Comparison of ENCODE assay signal across 8 cellular contexts in the genomic region with DNA sequence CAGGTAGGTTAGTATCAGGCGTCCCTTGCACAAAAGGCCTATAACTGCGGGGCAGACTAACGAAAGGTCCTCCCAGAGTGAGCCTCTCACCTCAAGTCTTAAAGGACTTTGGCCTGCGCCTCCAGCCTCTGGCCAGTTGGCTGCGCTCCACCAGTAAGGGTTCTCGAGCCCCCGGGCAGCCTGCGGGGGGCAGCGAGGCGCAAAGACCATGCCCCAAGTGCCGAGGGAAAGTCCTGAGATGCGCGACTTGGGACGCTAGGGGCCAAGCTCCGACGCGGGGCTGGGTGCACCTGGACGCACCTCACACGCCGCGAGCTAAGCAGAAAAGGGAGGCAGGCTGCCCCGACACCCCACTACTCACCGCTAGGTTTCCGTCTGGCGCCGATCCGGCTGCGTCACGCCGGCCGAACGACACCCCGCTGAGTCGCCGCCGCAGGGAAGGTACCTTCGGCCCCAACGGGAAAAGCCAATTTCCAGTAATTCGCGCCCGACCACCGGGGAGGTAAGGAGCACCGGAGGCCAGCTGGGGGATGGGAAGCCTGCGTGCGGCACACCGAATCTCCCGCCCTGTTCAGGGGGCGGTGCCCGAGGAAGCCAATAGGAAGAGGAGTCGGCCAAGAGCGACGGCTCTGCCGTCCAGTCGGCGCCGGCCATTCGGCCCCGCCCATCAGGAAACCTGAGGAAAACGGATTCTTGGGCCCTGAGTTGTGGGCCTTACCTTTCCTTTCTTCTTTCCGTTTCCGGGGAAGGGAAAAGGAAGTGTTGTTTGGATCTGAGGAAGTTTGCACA. TPM values are rescaled to one million over a fixed set of nuclear protein-coding genes. Genes with fewer than 3 reads are reported as not detected.
DNase-seq lines count a peak whose midpoint lies in the region; ATAC-seq and TF ChIP-seq lines count a peak whose summit lies in the region.

A gene (minus strand): TSS at position 532 of the 789 bp plus-strand sequence. CDS start 5,537 bp downstream, outside the sequence.

- POLR2A ChIA-PET in BJ (lab: Charles Lee) = no interaction called here

- TF ChIP-seq CTCF in BJ (IDR thresholded peaks at IDR 0.05; ENCODE audit: insufficient read depth, low read depth, low read length) (peak; percentile 64), choroid plexus epithelial cell (conservative IDR thresholded peaks at IDR 0.05; ENCODE audit: low read depth, low read length) (peak; percentile 62), kidney epithelial cell (IDR thresholded peaks at IDR 0.05; ENCODE audit: insufficient read depth, low read length, poor library complexity, severe bottlenecking) (peak; percentile 72)

- H3K4me3 ChIP-seq in BJ (ENCODE audit: low read depth, low read length) = peak within 1 kb of the TSS; percentile 79
- peak within 1 kb of the TSS; percentile 93 for H3K4me3 ChIP-seq in choroid plexus epithelial cell (ENCODE audit: low read depth, low read length)
- H3K4me3 ChIP-seq in kidney epithelial cell (ENCODE audit: low read depth, low read length) = peak within 1 kb of the TSS; percentile 90

- H3K27me3 ChIP-seq in BJ (ENCODE audit: control insufficient read depth, insufficient read depth, low read length) = no peaks in the 10 kb centered on the region
- no peaks in the 10 kb centered on the region for H3K27me3 ChIP-seq in kidney epithelial cell (ENCODE audit: control insufficient read depth, insufficient read depth, low read length)

- CTCF ChIA-PET in BJ (lab: Yijun Ruan, JAX) = interaction anchor here (0.6 to 2.3 kb wide), 16 partner anchors 8 to 214 kb away, joined by 3 to 10 read pairs (median 4); no protein-coding TSS in a partner anchor

- DNase-seq in BJ (ENCODE audit: low read depth) (peak; percentile 59), GM19238 (ENCODE audit: insufficient read length, low spot score) (peak; percentile 81), NCI-H510A treated with DMSO at 0.1 percent for 48 hours (lab: John Stamatoyannopoulos, UW) (peak; percentile 92), choroid plexus epithelial cell (ENCODE audit: low read depth) (peak; percentile 96), kidney epithelial cell (ENCODE audit: low read depth) (peak; percentile 74)
- DNase-seq in activated CD4-positive, alpha-beta T cell treated with anti-CD3 and anti-CD28 coated beads for 24 hours (ENCODE audit: low read depth in 2 of 2) = peak; percentile 87 to 92
- DNase-seq in stimulated activated CD4-positive, alpha-beta T cell treated with anti-CD3 and anti-CD28 coated beads, Interleukin-15, amount 100 ng/mL, for 48 hours (ENCODE audit: low read depth in 2 of 2) = peak; percentile 85 to 88

- peak; percentile 89 for ATAC-seq in HG03442 (IDR thresholded peaks at IDR 0.05; ENCODE audit: unreplicated experiment)

- H3K36me3 ChIP-seq in BJ (ENCODE audit: control insufficient read depth, insufficient read depth, low read length) (peaks cover 1% of the 10 kb centered on the region; the same call in 1 of the 2 replicates), kidney epithelial cell (ENCODE audit: control insufficient read depth, insufficient read depth, low read length) (no peaks in the 10 kb centered on the region)

RNA-seq across cellular contexts. Expression of the gene that starts here (rescaled TPM):
- polyA plus RNA-seq in BJ (2011; rRNA removed) = 1.9 and 3.7 TPM in 2 replicates
- 2.3 and 4.6 TPM in 2 replicates for polyA minus RNA-seq in BJ (2011; rRNA and poly(A)+ RNA removed)
- 16.2 and 17.3 TPM in 2 replicates for total RNA-seq in kidney epithelial cell

Comparison
In these comparisons a context has a peak if more than half of its experiments do, and no peak if none do; other contexts are left out.
1. Peak in every context shown above with its lines: DNase-seq, ATAC-seq and H3K4me3 ChIP-seq.